In genomic region chr1:167431909-167432650, GRCh38 we compare ENCODE assay signal across 16 cellular contexts.
A peak's percentile ranks its signal among the peaks of the same experiment; 100 is the strongest.
DNase-seq lines count a peak whose midpoint lies in the region; ATAC-seq, FAIRE-seq and TF ChIP-seq lines count a peak whose summit lies in the region.
"Had no signal": no experiment of that assay in that cellular context is flagged by ENCODE, and none has a peak within 500 bp of the region (broad histone marks: within the 10 kb centered on the region; RNA-seq: fewer than 3 reads in every experiment).

No MANE protein-coding gene starts in this region.

- ATAC-seq in activated B cell treated with CpG ODN at 0.5 μM for 24 hours (ENCODE audit: low read depth) = peak; percentile 62
- ATAC-seq in HG02571 (IDR thresholded peaks at IDR 0.05; ENCODE audit: unreplicated experiment) = no peak
- no peak for ATAC-seq in HG03097 (IDR thresholded peaks at IDR 0.05; ENCODE audit: low FRiP score, unreplicated experiment)

- no peak for TF ChIP-seq CTCF in activated B cell treated with CpG ODN at 0.5 μM for 24 hours (IDR thresholded peaks at IDR 0.05)

- CTCF ChIA-PET in CD8-positive, alpha-beta memory T cell (lab: Charles Lee) = interaction anchor here (0.8 to 2.9 kb wide), 5 partner anchors 9 to 164 kb away, joined by 3 to 15 read pairs (median 8); partner anchors contain the start of gene CD247
- CTCF ChIA-PET in activated B cell treated with CpG ODN at 0.5 μM for 24 hours (lab: Charles Lee) = interaction anchor here (1.4 to 2.3 kb wide), 4 partner anchors 11 to 164 kb away, joined by 3 to 18 read pairs (median 10); no protein-coding TSS in a partner anchor

- H3K4me3 Mint-ChIP-seq in CD8-positive, alpha-beta memory T cell = peak overlapping the region in 1 of 7 donors; percentile 61
- H3K4me3 Mint-ChIP-seq in activated B cell treated with CpG ODN at 0.5 μM for 24 hours (peak overlapping the region; percentile 19), immature natural killer cell (peak overlapping the region; percentile 40 to 83 (median 68))

- H3K27ac ChIP-seq in BLaER1 = peak overlapping the region; percentile 92
- no peak overlapping the region for H3K27ac ChIP-seq in CD8-positive, alpha-beta memory T cell (ENCODE audit: low read depth, low read length)
- no peak overlapping the region for H3K27ac ChIP-seq in small intestine (ENCODE audit: low read depth in 1 of 2, low read length in 1 of 2)
- H3K27ac ChIP-seq: tibial nerve, VCaP had no signal

- H3K9me3 ChIP-seq in BLaER1 (peaks cover 12% of the 10 kb centered on the region), small intestine (ENCODE audit: control insufficient read depth, low read depth) (no peaks in the 10 kb centered on the region)
- no peaks in the 10 kb centered on the region for H3K9me3 ChIP-seq in CD8-positive, alpha-beta memory T cell (ENCODE audit: low read length)
- H3K9me3 ChIP-seq: esophagus squamous epithelium had no signal

- peak overlapping the region; percentile 39; the same call in 1 of the 2 replicates for H3K4me3 ChIP-seq in BLaER1
- H3K4me3 ChIP-seq in CD8-positive, alpha-beta memory T cell (ENCODE audit: low read length) = no peak overlapping the region
- H3K4me3 ChIP-seq in small intestine (ENCODE audit: low read depth in 1 of 2, low read length in 2 of 2) = no peak overlapping the region
- H3K4me3 ChIP-seq: esophagus squamous epithelium, smooth muscle cell, tibial nerve had no signal

- POLR2A ChIA-PET in CD8-positive, alpha-beta memory T cell (lab: Charles Lee) = interaction anchor here (1.6 kb wide), 1 partner anchor 15 kb away, joined by 3 read pairs; no protein-coding TSS in a partner anchor
- POLR2A ChIA-PET in activated B cell treated with CpG ODN at 0.5 μM for 24 hours (lab: Charles Lee) = interaction anchor here (0.6 to 1.5 kb wide), 7 partner anchors 8 to 212 kb away, joined by 3 to 6 read pairs (median 4); partner anchors contain the start of gene POU2F1

- H3K27ac Mint-ChIP-seq in CD8-positive, alpha-beta memory T cell = peak overlapping the region; percentile 47 to 98 (median 76)
- H3K27ac Mint-ChIP-seq in activated B cell treated with CpG ODN at 0.5 μM for 24 hours (peak overlapping the region; percentile 90), immature natural killer cell (peak overlapping the region; percentile 95 to 100 (median 98))

- peak overlapping the region; percentile 90 for H3K4me2 ChIP-seq in BLaER1
- H3K4me2 ChIP-seq: smooth muscle cell had no signal

- 87 to 93% (median 91%) methylated on average over 8 of the region's 8 CpGs for WGBS in small intestine, 3 donors

- H3K9ac ChIP-seq in BLaER1 = peak overlapping the region; percentile 76

- no peak for FAIRE-seq in small intestine (lab: Jason Lieb, UNC)

- H3K27me3 ChIP-seq in BLaER1 = no peaks in the 10 kb centered on the region
- H3K27me3 ChIP-seq in CD8-positive, alpha-beta memory T cell (ENCODE audit: insufficient read depth, low read length, poor library complexity, severe bottlenecking) = no peaks in the 10 kb centered on the region
- no peaks in the 10 kb centered on the region for H3K27me3 ChIP-seq in small intestine (ENCODE audit: control insufficient read depth in 2 of 2, insufficient read depth in 2 of 2, low read length in 2 of 2)
- H3K27me3 ChIP-seq: esophagus squamous epithelium, tibial nerve had no signal

- peaks cover 66 to 89% (median 67%) of the 10 kb centered on the region in 3 donors for H3K4me1 Mint-ChIP-seq in CD8-positive, alpha-beta memory T cell
- H3K4me1 Mint-ChIP-seq in activated B cell treated with CpG ODN at 0.5 μM for 24 hours (peaks cover 67% of the 10 kb centered on the region), immature natural killer cell (peaks cover 94 to 96% of the 10 kb centered on the region in 2 donors)

- intact Hi-C loops in activated B cell treated with CpG ODN at 0.5 μM for 24 hours (cut with micrococcal nuclease) = loop anchor here (1.0 to 2.0 kb wide), 4 partner anchors 7 to 103 kb away; no protein-coding TSS in a partner anchor

- peaks cover 14 to 79% (median 20%) of the 10 kb centered on the region in 3 donors for H3K36me3 Mint-ChIP-seq in CD8-positive, alpha-beta memory T cell
- H3K36me3 Mint-ChIP-seq in activated B cell treated with CpG ODN at 0.5 μM for 24 hours (ENCODE audit: low read depth) (no peaks in the 10 kb centered on the region), immature natural killer cell (peaks cover 40 to 66% (median 51%) of the 10 kb centered on the region in 3 donors)

- no peak for DNase-seq in CD8-positive, alpha-beta memory T cell
- DNase-seq in activated B cell treated with CpG ODN at 0.5 μM for 24 hours (no peak), immature natural killer cell (no peak), small intestine (no peak), RKO (ENCODE audit: low spot score) (no peak)
- DNase-seq: esophagus squamous epithelium, GOT3, NCI-H1436 treated with DMSO at 0.1 percent for 48 hours, NCI-H2227 treated with DMSO at 0.1 percent for 48 hours, T-helper 1 cell had no signal

- H3K36me3 ChIP-seq in BLaER1 (no peaks in the 10 kb centered on the region), small intestine (ENCODE audit: control insufficient read depth in 2 of 2, insufficient read depth in 2 of 2, low read length in 2 of 2) (no peaks in the 10 kb centered on the region)
- peaks cover 48% of the 10 kb centered on the region for H3K36me3 ChIP-seq in CD8-positive, alpha-beta memory T cell (ENCODE audit: insufficient read depth, low read length)
- H3K36me3 ChIP-seq: esophagus squamous epithelium, tibial nerve had no signal

- H3K4me1 ChIP-seq in BLaER1 (peaks cover 82% of the 10 kb centered on the region), small intestine (ENCODE audit: control insufficient read depth in 2 of 2, insufficient read depth in 1 of 2, low read depth in 1 of 2, low read length in 1 of 2) (peaks cover 0 to 2% of the 10 kb centered on the region in 2 donors)
- H3K4me1 ChIP-seq in CD8-positive, alpha-beta memory T cell (ENCODE audit: insufficient read depth, low read length) = peaks cover 59% of the 10 kb centered on the region
- H3K4me1 ChIP-seq: tibial nerve had no signal

- no peaks in the 10 kb centered on the region for H4K20me1 ChIP-seq in BLaER1

- no peaks in the 10 kb centered on the region for H3K9me3 Mint-ChIP-seq in CD8-positive, alpha-beta memory T cell
- H3K9me3 Mint-ChIP-seq in activated B cell treated with CpG ODN at 0.5 μM for 24 hours (no peaks in the 10 kb centered on the region), immature natural killer cell (no peaks in the 10 kb centered on the region)

- peaks cover 0 to 4% of the 10 kb centered on the region in 2 donors for H3K27me3 Mint-ChIP-seq in CD8-positive, alpha-beta memory T cell
- no peaks in the 10 kb centered on the region for H3K27me3 Mint-ChIP-seq in activated B cell treated with CpG ODN at 0.5 μM for 24 hours
- peaks cover 58 to 92% (median 84%) of the 10 kb centered on the region in 3 donors for H3K27me3 Mint-ChIP-seq in immature natural killer cell (ENCODE audit: low read depth in 3 of 3)
